In the genomic region with DNA sequence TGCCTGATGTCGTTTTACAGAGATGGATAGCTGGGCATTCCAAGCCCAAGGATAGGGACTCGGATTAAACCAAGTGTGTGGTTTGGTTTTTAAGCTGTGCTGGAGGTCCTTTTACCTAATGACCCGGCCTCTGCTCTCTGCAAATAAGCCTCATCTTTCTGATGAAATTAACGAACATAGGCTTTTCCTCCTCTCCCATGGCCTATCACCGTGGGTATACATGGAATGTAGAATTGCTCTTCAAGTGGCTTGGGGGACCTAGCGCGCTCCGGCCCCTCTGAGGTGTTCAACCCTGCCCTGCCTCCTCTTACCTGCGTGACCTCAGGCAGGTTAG, we compare ENCODE assay signal across 18 cellular contexts.
A peak's percentile ranks its signal among the peaks of the same experiment; 100 is the strongest.
DNase-seq lines count a peak whose midpoint lies in the region; ATAC-seq, FAIRE-seq and TF ChIP-seq lines count a peak whose summit lies in the region.
"Had no signal": no experiment of that assay in that cellular context is flagged by ENCODE, and none has a peak within 500 bp of the region (broad histone marks: within the 10 kb centered on the region; RNA-seq: fewer than 3 reads in every experiment).

No MANE protein-coding gene starts in this region.

- TF ChIP-seq EP300 in SK-N-SH (IDR thresholded peaks at IDR 0.05; ENCODE audit: borderline replicate concordance in 1 of 2, low read depth in 1 of 2, low read length in 1 of 2) = no peak

- peaks cover 3% of the 10 kb centered on the region for H3K36me3 Mint-ChIP-seq in astrocyte (ENCODE audit: low read depth, unreplicated experiment)

- no peak overlapping the region for H3K4me3 Mint-ChIP-seq in astrocyte (ENCODE audit: unreplicated experiment)

- H3K27ac ChIP-seq in SK-N-SH (ENCODE audit: low read depth in 2 of 2, low read length in 1 of 2) = no peak overlapping the region
- no peak overlapping the region for H3K27ac ChIP-seq in astrocyte (ENCODE audit: low read depth, low read length)
- H3K27ac ChIP-seq: RWPE1, SJCRH30 had no signal

- FAIRE-seq in astrocyte (lab: Jason Lieb, UNC) = no peak

- ATAC-seq in SK-N-SH treated with all-trans-retinoic acid at 6 μM for 48 hours = no peak
- ATAC-seq in left lobe of liver = peak; percentile 85
- ATAC-seq in GM18907 (IDR thresholded peaks at IDR 0.05; ENCODE audit: unreplicated experiment) = no peak
- ATAC-seq: GM12878, PC-3 had no signal

- peak overlapping the region; percentile 18 for H3K27ac Mint-ChIP-seq in astrocyte (ENCODE audit: unreplicated experiment)

- H3K9ac ChIP-seq in SK-N-SH (no peak overlapping the region), astrocyte (ENCODE audit: low read length) (no peak overlapping the region)

- WGBS in SK-N-SH (ENCODE audit: low lambda C conversion rate) = 74% methylated on average over 9 of the region's 9 CpGs

- H4K20me1 ChIP-seq in SK-N-SH (ENCODE audit: insufficient read depth) (no peaks in the 10 kb centered on the region), astrocyte (ENCODE audit: insufficient read depth, low read length) (no peaks in the 10 kb centered on the region)

- no peaks in the 10 kb centered on the region for H3F3A ChIP-seq in SK-N-SH (replicated peaks; ENCODE audit: insufficient read depth)

- no peaks in the 10 kb centered on the region for H3K9me3 ChIP-seq in SK-N-SH
- H3K9me3 ChIP-seq in astrocyte (ENCODE audit: insufficient read depth, low read depth, low read length) = no peaks in the 10 kb centered on the region
- H3K9me3 ChIP-seq: SJCRH30 had no signal

- H3K9me3 Mint-ChIP-seq in astrocyte (ENCODE audit: unreplicated experiment) = peaks cover 6% of the 10 kb centered on the region

- H2AFZ ChIP-seq in SK-N-SH (ENCODE audit: low read depth) = no peak overlapping the region
- no peak overlapping the region for H2AFZ ChIP-seq in astrocyte (ENCODE audit: low read depth, low read length)

- TF ChIP-seq RAD21 in SK-N-SH (IDR thresholded peaks at IDR 0.05; ENCODE audit: low read length) = no peak

- H3K4me1 ChIP-seq in SK-N-SH (ENCODE audit: control insufficient read depth in 1 of 2, insufficient read depth in 2 of 2, low read depth in 1 of 2, low read length in 1 of 2) (peaks cover 0 to 5% of the 10 kb centered on the region in 2 experiments; a peak in 2 of 4 replicates), astrocyte (ENCODE audit: insufficient read depth, low read length) (peaks cover 4% of the 10 kb centered on the region)
- H3K4me1 ChIP-seq: SJCRH30 had no signal

- CTCF ChIA-PET in SK-N-SH (lab: Yijun Ruan, JAX) = interaction anchor here (1.4 to 2.3 kb wide), 2 partner anchors 11 to 115 kb away, joined by 3 to 14 read pairs; no protein-coding TSS in a partner anchor

- peaks cover 2% of the 10 kb centered on the region for H3K27me3 Mint-ChIP-seq in astrocyte (ENCODE audit: low read depth, unreplicated experiment)

- no peaks in the 10 kb centered on the region for H3K9me2 ChIP-seq in SK-N-SH

- peaks cover 16% of the 10 kb centered on the region for H3K4me1 Mint-ChIP-seq in astrocyte (ENCODE audit: low read depth, unreplicated experiment)

- H3K27me3 ChIP-seq in SK-N-SH (ENCODE audit: insufficient read depth) (peaks cover 9% of the 10 kb centered on the region), astrocyte (ENCODE audit: insufficient read depth, low read length) (no peaks in the 10 kb centered on the region)
- H3K27me3 ChIP-seq: SJCRH30 had no signal

- DNase-seq in SK-N-SH = no peak
- DNase-seq in astrocyte (ENCODE audit: low read depth) = peak; percentile 27
- no peak for DNase-seq in left lobe of liver (ENCODE audit: low spot score)
- no peak for DNase-seq in SHP77 (lab: John Stamatoyannopoulos, UW)
- DNase-seq in hepatic stellate cell (ENCODE audit: low spot score) = no peak
- DNase-seq in stimulated activated CD4-positive, alpha-beta T cell treated with anti-CD3 and anti-CD28 coated beads, Interleukin-1b, Interleukin-23, amount 100 ng/mL, for 48 hours = no peak
- DNase-seq: 8988T, GOT3, KG1, NCI-H1694, NCI-H510A treated with DMSO at 0.1 percent for 48 hours, NCI-H82, PC-3, SJCRH30 had no signal

- H3K36me3 ChIP-seq in SK-N-SH (replicated peaks in 1 of 2; ENCODE audit: control insufficient read depth in 1 of 2, insufficient read depth in 2 of 2, low read length in 1 of 2) = no peaks in the 10 kb centered on the region
- no peaks in the 10 kb centered on the region for H3K36me3 ChIP-seq in astrocyte (ENCODE audit: insufficient read depth, low read length)
- H3K36me3 ChIP-seq: SJCRH30 had no signal

- no peak overlapping the region for H3K4me3 ChIP-seq in SK-N-SH (ENCODE audit: low read depth in 2 of 2, low read length in 1 of 2)
- no peak overlapping the region for H3K4me3 ChIP-seq in astrocyte (ENCODE audit: insufficient read depth, low read depth, low read length)
- H3K4me3 ChIP-seq: GM12878, SJCRH30 had no signal

- POLR2A ChIA-PET in SK-N-SH (lab: Yijun Ruan, JAX) = no interaction called here

- H3K79me2 ChIP-seq in SK-N-SH (ENCODE audit: insufficient read depth) = no peaks in the 10 kb centered on the region
- H3K79me2 ChIP-seq in astrocyte (ENCODE audit: insufficient read depth, low read length) = no peaks in the 10 kb centered on the region

- TF ChIP-seq CTCF in SK-N-SH (IDR thresholded peaks at IDR 0.05) (no peak), astrocyte (IDR thresholded peaks at IDR 0.05; ENCODE audit: insufficient read depth, low read depth, low read length) (no peak)

- H3K4me2 ChIP-seq in SK-N-SH (no peak overlapping the region), astrocyte (ENCODE audit: low read length) (no peak overlapping the region)

TF ChIP-seq in SK-N-SH treated with all-trans-retinoic acid at 6 μM for 48 hours, 23 proteins besides CTCF, POLR2A, EP300 and RAD21:
- TF ChIP-seq ISL1 (CRISPR knock-in tag; IDR thresholded peaks at IDR 0.05) (0 out of 2 replicates have a peak, but pooled peaks have one; percentile 8), ZNF8 (CRISPR knock-in tag; IDR thresholded peaks at IDR 0.05) (no peak), GLIS3 (CRISPR knock-in tag; IDR thresholded peaks at IDR 0.05) (no peak)
- TF ChIP-seq, protein P1, sequence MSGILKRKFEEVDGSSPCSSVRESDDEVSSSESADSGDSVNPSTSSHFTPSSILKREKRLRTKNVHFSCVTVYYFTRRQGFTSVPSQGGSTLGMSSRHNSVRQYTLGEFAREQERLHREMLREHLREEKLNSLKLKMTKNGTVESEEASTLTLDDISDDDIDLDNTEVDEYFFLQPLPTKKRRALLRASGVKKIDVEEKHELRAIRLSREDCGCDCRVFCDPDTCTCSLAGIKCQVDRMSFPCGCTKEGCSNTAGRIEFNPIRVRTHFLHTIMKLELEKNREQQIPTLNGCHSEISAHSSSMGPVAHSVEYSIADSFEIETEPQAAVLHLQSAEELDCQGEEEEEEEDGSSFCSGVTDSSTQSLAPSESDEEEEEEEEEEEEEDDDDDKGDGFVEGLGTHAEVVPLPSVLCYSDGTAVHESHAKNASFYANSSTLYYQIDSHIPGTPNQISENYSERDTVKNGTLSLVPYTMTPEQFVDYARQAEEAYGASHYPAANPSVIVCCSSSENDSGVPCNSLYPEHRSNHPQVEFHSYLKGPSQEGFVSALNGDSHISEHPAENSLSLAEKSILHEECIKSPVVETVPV (CRISPR knock-in tag; IDR thresholded peaks at IDR 0.05) = no peak

TF ChIP-seq in SK-N-SH, 30 proteins besides CTCF, POLR2A, EP300 and RAD21:
- TF ChIP-seq, protein P2, sequence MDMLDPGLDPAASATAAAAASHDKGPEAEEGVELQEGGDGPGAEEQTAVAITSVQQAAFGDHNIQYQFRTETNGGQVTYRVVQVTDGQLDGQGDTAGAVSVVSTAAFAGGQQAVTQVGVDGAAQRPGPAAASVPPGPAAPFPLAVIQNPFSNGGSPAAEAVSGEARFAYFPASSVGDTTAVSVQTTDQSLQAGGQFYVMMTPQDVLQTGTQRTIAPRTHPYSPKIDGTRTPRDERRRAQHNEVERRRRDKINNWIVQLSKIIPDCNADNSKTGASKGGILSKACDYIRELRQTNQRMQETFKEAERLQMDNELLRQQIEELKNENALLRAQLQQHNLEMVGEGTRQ (IDR thresholded peaks at IDR 0.05; ENCODE audit: borderline replicate concordance, low read depth, low read length) = no peak
- TF ChIP-seq POLR2AphosphoS5 (IDR thresholded peaks at IDR 0.05; ENCODE audit: low read depth, low read length) = no peak
- no peak for TF ChIP-seq FOSL2 (IDR thresholded peaks at IDR 0.05; ENCODE audit: borderline replicate concordance, low read depth)
- TF ChIP-seq GATA2 (CRISPR knock-in tag; IDR thresholded peaks at IDR 0.05) = no peak
- TF ChIP-seq MEF2A (IDR thresholded peaks at IDR 0.05; ENCODE audit: borderline replicate concordance, low read depth) = no peak
- TF ChIP-seq, protein P3, sequence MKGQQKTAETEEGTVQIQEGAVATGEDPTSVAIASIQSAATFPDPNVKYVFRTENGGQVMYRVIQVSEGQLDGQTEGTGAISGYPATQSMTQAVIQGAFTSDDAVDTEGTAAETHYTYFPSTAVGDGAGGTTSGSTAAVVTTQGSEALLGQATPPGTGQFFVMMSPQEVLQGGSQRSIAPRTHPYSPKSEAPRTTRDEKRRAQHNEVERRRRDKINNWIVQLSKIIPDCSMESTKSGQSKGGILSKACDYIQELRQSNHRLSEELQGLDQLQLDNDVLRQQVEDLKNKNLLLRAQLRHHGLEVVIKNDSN (IDR thresholded peaks at IDR 0.05; ENCODE audit: borderline replicate concordance, low read depth) = no peak
- no peak for TF ChIP-seq RCOR1 (IDR thresholded peaks at IDR 0.05; ENCODE audit: low read length)
- no peak for TF ChIP-seq JUND (IDR thresholded peaks at IDR 0.05)
- TF ChIP-seq NFIC (IDR thresholded peaks at IDR 0.05; ENCODE audit: borderline replicate concordance) = no peak
- no peak for TF ChIP-seq TCF12 (IDR thresholded peaks at IDR 0.05)
TF ChIP-seq in SK-N-SH: peak in this region for 0.
